ENCODE assay signal across 8 cellular contexts in genomic region chr11:10933455-10934292, GRCh38.
DNase-seq lines count a peak whose midpoint lies in the region; ATAC-seq and TF ChIP-seq lines count a peak whose summit lies in the region.

No MANE protein-coding gene starts in this region.

- DNase-seq in AG08396 (ENCODE audit: low spot score) (peak; percentile 89), NCI-H345 (lab: John Stamatoyannopoulos, UW) (peak; percentile 90), coronary artery (ENCODE audit: low spot score) (peak; percentile 92), left kidney (ENCODE audit: low read depth, low spot score) (peak; percentile 98)
- peak; percentile 90 for DNase-seq in activated CD4-positive, alpha-beta T cell treated with anti-CD3 and anti-CD28 coated beads for 48 hours
- peak; percentile 85 to 89 for DNase-seq in stimulated activated CD4-positive, alpha-beta T cell treated with anti-CD3 and anti-CD28 coated beads, Interleukin-2, amount 100 ng/mL, for 24 hours

- TF ChIP-seq CTCF in coronary artery (IDR thresholded peaks at IDR 0.05), result peak; percentile 84

- peak overlapping the region; percentile 72 for H3K4me3 ChIP-seq in coronary artery

- H3K27ac ChIP-seq in coronary artery, result peak overlapping the region; percentile 85 to 93

- ATAC-seq in GM18870 (IDR thresholded peaks at IDR 0.05; ENCODE audit: unreplicated experiment) (peak; percentile 89), HG03280 (IDR thresholded peaks at IDR 0.05; ENCODE audit: unreplicated experiment) (peak; percentile 82)

Comparison
In these comparisons a context has a peak if more than half of its experiments do, and no peak if none do; other contexts are left out.
1. Peak in every context shown above with its lines: DNase-seq, ATAC-seq, H3K4me3 ChIP-seq and H3K27ac ChIP-seq.